ENCODE assay signal across 1 cellular context in genomic region chr4:26857278-26858034, GRCh38.
TF ChIP-seq lines count a peak whose summit lies in the region.

No MANE protein-coding gene starts in this region.

TF ChIP-seq in K562, 482 proteins besides CTCF, POLR2A, EP300 and RAD21 (continued from another document and continues in another):
- TF ChIP-seq ZNF212 (CRISPR knock-in tag; IDR thresholded peaks at IDR 0.05), result no peak
- no peak for TF ChIP-seq ZFP30 (CRISPR knock-in tag; IDR thresholded peaks at IDR 0.05; ENCODE audit: borderline replicate concordance)
- no peak for TF ChIP-seq ZSCAN29 (IDR thresholded peaks at IDR 0.05)
- no peak for TF ChIP-seq ETV1 (tag; conservative IDR thresholded peaks at IDR 0.05; ENCODE audit: low read depth)
- no peak for TF ChIP-seq GTF2F1 (IDR thresholded peaks at IDR 0.05; ENCODE audit: low read depth, low read length)
- TF ChIP-seq GABPB1 (CRISPR knock-in tag; IDR thresholded peaks at IDR 0.05), result peak; percentile 85
- TF ChIP-seq ZNF140 (CRISPR knock-in tag; IDR thresholded peaks at IDR 0.05), result no peak
- no peak for TF ChIP-seq DACH1 (IDR thresholded peaks at IDR 0.05; ENCODE audit: partially characterized antibody)
- no peak for TF ChIP-seq TCF7L2 (IDR thresholded peaks at IDR 0.05; ENCODE audit: low read depth, low read length)
- TF ChIP-seq RFX7 (CRISPR knock-in tag; IDR thresholded peaks at IDR 0.05), result no peak
- no peak for TF ChIP-seq CBX8 (IDR thresholded peaks at IDR 0.05; ENCODE audit: borderline replicate concordance, extremely low read depth, low read depth, low read length, poor library complexity, severe bottlenecking)
- TF ChIP-seq CXXC5 (CRISPR knock-in tag; IDR thresholded peaks at IDR 0.05), result peak; percentile 83
- TF ChIP-seq HLTF (IDR thresholded peaks at IDR 0.05), result no peak
- TF ChIP-seq MYBL2 (IDR thresholded peaks at IDR 0.05; ENCODE audit: low read depth), result no peak
- TF ChIP-seq MYBL2 (CRISPR knock-in tag; IDR thresholded peaks at IDR 0.05; ENCODE audit: borderline replicate concordance), result no peak
- TF ChIP-seq HIVEP1 (CRISPR knock-in tag; IDR thresholded peaks at IDR 0.05), result no peak
- TF ChIP-seq ZNF347 (CRISPR knock-in tag; IDR thresholded peaks at IDR 0.05; ENCODE audit: low read depth), result no peak
- TF ChIP-seq, protein P1, sequence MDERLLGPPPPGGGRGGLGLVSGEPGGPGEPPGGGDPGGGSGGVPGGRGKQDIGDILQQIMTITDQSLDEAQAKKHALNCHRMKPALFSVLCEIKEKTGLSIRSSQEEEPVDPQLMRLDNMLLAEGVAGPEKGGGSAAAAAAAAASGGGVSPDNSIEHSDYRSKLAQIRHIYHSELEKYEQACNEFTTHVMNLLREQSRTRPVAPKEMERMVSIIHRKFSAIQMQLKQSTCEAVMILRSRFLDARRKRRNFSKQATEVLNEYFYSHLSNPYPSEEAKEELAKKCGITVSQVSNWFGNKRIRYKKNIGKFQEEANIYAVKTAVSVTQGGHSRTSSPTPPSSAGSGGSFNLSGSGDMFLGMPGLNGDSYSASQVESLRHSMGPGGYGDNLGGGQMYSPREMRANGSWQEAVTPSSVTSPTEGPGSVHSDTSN (CRISPR knock-in tag; IDR thresholded peaks at IDR 0.05; ENCODE audit: low read depth), result no peak
- TF ChIP-seq, protein P1 (tag; conservative IDR thresholded peaks at IDR 0.05; ENCODE audit: low read depth), result no peak
- no peak for TF ChIP-seq ZC3H8 (IDR thresholded peaks at IDR 0.05)
- TF ChIP-seq ELF4 (CRISPR knock-in tag; IDR thresholded peaks at IDR 0.05), result no peak
- TF ChIP-seq CBX3 (IDR thresholded peaks at IDR 0.05; ENCODE audit: borderline replicate concordance in 1 of 2, low read length in 2 of 2), result no peak
- no peak for TF ChIP-seq TAL1 (IDR thresholded peaks at IDR 0.05)
- TF ChIP-seq MBD1 (CRISPR knock-in tag; IDR thresholded peaks at IDR 0.05), result no peak
- TF ChIP-seq L3MBTL2 (IDR thresholded peaks at IDR 0.05), result peak; percentile 52; the same call in 1 of the 2 replicates
- no peak; the same call in 1 of the 2 replicates for TF ChIP-seq TEAD2 (tag; IDR thresholded peaks at IDR 0.05)
- no peak for TF ChIP-seq MAX (CRISPR knock-in tag; IDR thresholded peaks at IDR 0.05)
- TF ChIP-seq, protein P2, sequence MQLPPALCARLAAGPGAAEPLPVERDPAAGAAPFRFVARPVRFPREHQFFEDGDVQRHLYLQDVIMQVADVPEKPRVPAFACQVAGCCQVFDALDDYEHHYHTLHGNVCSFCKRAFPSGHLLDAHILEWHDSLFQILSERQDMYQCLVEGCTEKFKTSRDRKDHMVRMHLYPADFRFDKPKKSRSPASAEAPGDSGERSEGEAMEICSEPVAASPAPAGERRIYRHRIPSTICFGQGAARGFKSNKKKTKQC (CRISPR knock-in tag; IDR thresholded peaks at IDR 0.05), result no peak; the same call in 1 of the 2 replicates
- no peak for TF ChIP-seq ZNF436 (CRISPR knock-in tag; IDR thresholded peaks at IDR 0.05)
- no peak for TF ChIP-seq ETV6 (IDR thresholded peaks at IDR 0.05; ENCODE audit: borderline replicate concordance in 1 of 2, low read depth in 2 of 2, low read length in 1 of 2)
- no peak for TF ChIP-seq ETV6 (CRISPR knock-in tag; IDR thresholded peaks at IDR 0.05; ENCODE audit: borderline replicate concordance)
- TF ChIP-seq, protein P3, sequence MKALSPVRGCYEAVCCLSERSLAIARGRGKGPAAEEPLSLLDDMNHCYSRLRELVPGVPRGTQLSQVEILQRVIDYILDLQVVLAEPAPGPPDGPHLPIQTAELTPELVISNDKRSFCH (CRISPR knock-in tag; IDR thresholded peaks at IDR 0.05), result no peak
- TF ChIP-seq, protein P3 (tag; IDR thresholded peaks at IDR 0.05), result no peak
- no peak for TF ChIP-seq E2F5 (CRISPR knock-in tag; IDR thresholded peaks at IDR 0.05)
- peak; percentile 93 for TF ChIP-seq GABPA (tag; conservative IDR thresholded peaks at IDR 0.05; ENCODE audit: low read depth)
- no peak for TF ChIP-seq HMGN3 (IDR thresholded peaks at IDR 0.05; ENCODE audit: borderline replicate concordance, extremely low read depth, insufficient read length, low read depth, low read length)
- no peak for TF ChIP-seq YBX1 (IDR thresholded peaks at IDR 0.05)
- no peak for TF ChIP-seq ZNF217 (CRISPR knock-in tag; IDR thresholded peaks at IDR 0.05)
- TF ChIP-seq, protein P4, sequence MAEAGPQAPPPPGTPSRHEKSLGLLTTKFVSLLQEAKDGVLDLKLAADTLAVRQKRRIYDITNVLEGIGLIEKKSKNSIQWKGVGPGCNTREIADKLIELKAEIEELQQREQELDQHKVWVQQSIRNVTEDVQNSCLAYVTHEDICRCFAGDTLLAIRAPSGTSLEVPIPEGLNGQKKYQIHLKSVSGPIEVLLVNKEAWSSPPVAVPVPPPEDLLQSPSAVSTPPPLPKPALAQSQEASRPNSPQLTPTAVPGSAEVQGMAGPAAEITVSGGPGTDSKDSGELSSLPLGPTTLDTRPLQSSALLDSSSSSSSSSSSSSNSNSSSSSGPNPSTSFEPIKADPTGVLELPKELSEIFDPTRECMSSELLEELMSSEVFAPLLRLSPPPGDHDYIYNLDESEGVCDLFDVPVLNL (CRISPR knock-in tag; IDR thresholded peaks at IDR 0.05; ENCODE audit: low read depth), result no peak
- TF ChIP-seq MCM2 (IDR thresholded peaks at IDR 0.05; ENCODE audit: low read depth), result no peak
- TF ChIP-seq PRDM10 (IDR thresholded peaks at IDR 0.05; ENCODE audit: partially characterized antibody), result no peak
- no peak for TF ChIP-seq ZBTB49 (CRISPR knock-in tag; IDR thresholded peaks at IDR 0.05; ENCODE audit: borderline replicate concordance)
- no peak for TF ChIP-seq RBM22 (IDR thresholded peaks at IDR 0.05; ENCODE audit: low read depth, low read length, poor library complexity, severe bottlenecking)
- TF ChIP-seq CAMTA2 (CRISPR knock-in tag; conservative IDR thresholded peaks at IDR 0.05), result no peak
- TF ChIP-seq ATF1 (CRISPR knock-in tag; IDR thresholded peaks at IDR 0.05), result no peak
- peak; percentile 87 for TF ChIP-seq ATF1 (tag; IDR thresholded peaks at IDR 0.05)
- TF ChIP-seq E2F3 (CRISPR knock-in tag; IDR thresholded peaks at IDR 0.05), result no peak
- no peak for TF ChIP-seq ESRRB (CRISPR knock-in tag; IDR thresholded peaks at IDR 0.05; ENCODE audit: borderline replicate concordance)
- peak; percentile 50; the same call in 1 of the 2 replicates for TF ChIP-seq ESRRA (IDR thresholded peaks at IDR 0.05; ENCODE audit: borderline replicate concordance, low read depth)
- TF ChIP-seq HDAC3 (IDR thresholded peaks at IDR 0.05; ENCODE audit: borderline replicate concordance, partially characterized antibody), result no peak
- TF ChIP-seq, protein P5, sequence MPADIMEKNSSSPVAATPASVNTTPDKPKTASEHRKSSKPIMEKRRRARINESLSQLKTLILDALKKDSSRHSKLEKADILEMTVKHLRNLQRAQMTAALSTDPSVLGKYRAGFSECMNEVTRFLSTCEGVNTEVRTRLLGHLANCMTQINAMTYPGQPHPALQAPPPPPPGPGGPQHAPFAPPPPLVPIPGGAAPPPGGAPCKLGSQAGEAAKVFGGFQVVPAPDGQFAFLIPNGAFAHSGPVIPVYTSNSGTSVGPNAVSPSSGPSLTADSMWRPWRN (IDR thresholded peaks at IDR 0.05; ENCODE audit: low read depth), result no peak
- no peak for TF ChIP-seq CREB5 (CRISPR knock-in tag; IDR thresholded peaks at IDR 0.05)
- TF ChIP-seq MTA3 (IDR thresholded peaks at IDR 0.05; ENCODE audit: borderline replicate concordance), result peak; percentile 83
- peak; percentile 53 for TF ChIP-seq ATF3 (IDR thresholded peaks at IDR 0.05)
- no peak for TF ChIP-seq ATF3 (CRISPR knock-in tag; conservative IDR thresholded peaks at IDR 0.05)
- TF ChIP-seq XRCC4 (IDR thresholded peaks at IDR 0.05; ENCODE audit: extremely low read depth, insufficient read depth, insufficient read length), result no peak
- TF ChIP-seq HMG20A (CRISPR knock-in tag; conservative IDR thresholded peaks at IDR 0.05), result no peak
